In the genomic region with DNA sequence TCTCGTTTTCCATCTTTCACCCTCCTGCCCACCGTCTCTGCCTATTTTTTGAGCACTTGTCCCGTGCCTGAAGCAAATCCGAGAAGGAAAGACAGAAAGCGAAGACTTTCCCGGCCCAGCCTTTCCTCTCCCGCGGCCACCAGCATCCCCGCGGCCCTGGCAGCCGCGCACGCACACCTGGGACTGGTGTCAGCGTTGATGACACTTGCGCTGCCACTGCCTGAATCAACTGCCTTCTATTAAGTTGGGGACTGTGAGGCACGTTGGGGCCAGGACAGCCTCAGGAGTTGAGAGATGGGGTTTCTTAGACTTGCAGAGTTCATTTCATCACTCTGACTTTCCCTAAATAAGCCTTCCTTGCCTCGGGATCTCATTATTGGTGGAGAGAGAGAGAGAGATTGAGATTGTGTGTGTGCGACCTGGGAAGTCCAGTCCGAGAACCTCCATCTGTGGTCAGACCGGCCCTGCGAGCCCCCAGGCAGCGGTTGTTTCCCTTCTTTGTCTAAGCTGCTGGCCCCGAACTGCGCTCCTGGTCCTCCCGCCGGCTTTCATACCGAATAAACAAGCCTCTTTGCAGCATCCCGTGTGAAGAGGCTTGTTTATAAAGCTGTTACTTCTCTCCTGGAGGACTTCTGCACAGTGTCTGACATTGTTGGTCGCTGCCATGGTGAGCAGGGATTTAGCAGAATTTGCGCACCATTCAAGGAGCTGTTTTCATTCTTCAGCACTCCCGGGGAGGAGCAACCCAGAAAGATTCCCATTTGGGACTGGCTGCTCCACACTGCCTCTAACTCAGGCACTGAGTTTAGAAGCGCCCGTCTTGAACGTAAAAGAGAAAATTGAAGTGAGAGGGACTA, we compare ENCODE assay signal across 10 cellular contexts. TPM values are rescaled to one million over a fixed set of nuclear protein-coding genes. Genes with fewer than 3 reads are reported as not detected.
DNase-seq lines count a peak whose midpoint lies in the region; ATAC-seq and TF ChIP-seq lines count a peak whose summit lies in the region.
"Had no signal": no experiment of that assay in that cellular context is flagged by ENCODE, and none has a peak within 500 bp of the region (broad histone marks: within the 10 kb centered on the region; RNA-seq: fewer than 3 reads in every experiment).

No MANE protein-coding gene starts in this region.

- H3K14ac ChIP-seq in neuronal stem cell (ENCODE audit: low read length) = no peak overlapping the region

- no peaks in the 10 kb centered on the region for H3K36me3 ChIP-seq in BLaER1 treated with 17β-estradiol and CSF1 and Interleukin-3, amounts not matched to agents 10 nM and 100 nM
- H3K36me3 ChIP-seq in neuronal stem cell (replicated peaks in 1 of 2; ENCODE audit: control insufficient read depth in 2 of 2, insufficient read depth in 2 of 2, low read length in 2 of 2) (no peaks in the 10 kb centered on the region), Caco-2 (ENCODE audit: control insufficient read depth, insufficient read depth, low read length) (no peaks in the 10 kb centered on the region), MG63 (no peaks in the 10 kb centered on the region)

- H4K20me1 ChIP-seq in BLaER1 treated with 17β-estradiol and CSF1 and Interleukin-3, amounts not matched to agents 10 nM and 100 nM = no peaks in the 10 kb centered on the region

- no peak overlapping the region for H3K23ac ChIP-seq in neuronal stem cell (ENCODE audit: low read depth, low read length, poor library complexity)

- H3K27ac Mint-ChIP-seq in Caco-2 (ENCODE audit: unreplicated experiment) = no peak overlapping the region

- H3K4me2 ChIP-seq in BLaER1 treated with 17β-estradiol and CSF1 and Interleukin-3, amounts not matched to agents 10 nM and 100 nM = peak overlapping the region in 6 of 11 experiments; percentile 2 to 44 (median 32); a peak in 10 of 22 replicates
- peak overlapping the region; percentile 55 for H3K4me2 ChIP-seq in neuronal stem cell (ENCODE audit: insufficient read depth, low read length, poor library complexity, severe bottlenecking)

- no peak overlapping the region for H3K4me3 Mint-ChIP-seq in Caco-2 (ENCODE audit: unreplicated experiment)

- no CpG with 5 or more reads among the region's 34 CpGs for WGBS in neuronal stem cell (ENCODE audit: extremely low coverage in 2 of 2, insufficient read length in 2 of 2, insufficient replicate concordance in 1 of 2), 2 donors

- no peak overlapping the region for H4K8ac ChIP-seq in neuronal stem cell (ENCODE audit: low read depth, low read length)

- H3K4ac ChIP-seq in neuronal stem cell (ENCODE audit: low read length) = no peak overlapping the region

- H4K91ac ChIP-seq in neuronal stem cell (ENCODE audit: low read depth, low read length, poor library complexity) = no peak overlapping the region

- DNase-seq in NCI-H345 treated with DMSO at 0.1 percent for 48 hours (lab: John Stamatoyannopoulos, UW; ENCODE audit: unreplicated experiment) = peak; percentile 28
- DNase-seq in foreskin melanocyte = peak; percentile 10
- peak; percentile 20 for DNase-seq in neuronal stem cell (ENCODE audit: low spot score)
- DNase-seq in Caco-2 = no peak
- no peak for DNase-seq in MG63
- DNase-seq: activated CD4-positive, alpha-beta T cell treated with anti-CD3 and anti-CD28 coated beads for 48 hours; DND-41 had no signal

- H3K4me3 ChIP-seq in BLaER1 treated with 17β-estradiol and CSF1 and Interleukin-3, amounts not matched to agents 10 nM and 100 nM = no peak overlapping the region
- H3K4me3 ChIP-seq in neuronal stem cell (ENCODE audit: low read length in 2 of 2) (peak overlapping the region in 1 of 2 donors; percentile 74), Caco-2 (ENCODE audit: low read depth, low read length) (no peak overlapping the region), MG63 (no peak overlapping the region)

- H2BK5ac ChIP-seq in neuronal stem cell (ENCODE audit: low read length) = no peak overlapping the region

- H3K9ac ChIP-seq in BLaER1 treated with 17β-estradiol and CSF1 and Interleukin-3, amounts not matched to agents 10 nM and 100 nM = no peak overlapping the region
- no peak overlapping the region for H3K9ac ChIP-seq in neuronal stem cell (ENCODE audit: low read depth, low read length, poor library complexity)

- intact Hi-C loops in Caco-2 (cut with micrococcal nuclease; ENCODE audit: unreplicated experiment) = no loop called here

- no peak overlapping the region for H2AK5ac ChIP-seq in neuronal stem cell (ENCODE audit: low read depth, low read length)

- H3K9me3 ChIP-seq in BLaER1 treated with 17β-estradiol and CSF1 and Interleukin-3, amounts not matched to agents 10 nM and 100 nM (replicated peaks in 1 of 11) = peaks cover 21 to 30% (median 27%) of the 10 kb centered on the region in 11 experiments
- H3K9me3 ChIP-seq in neuronal stem cell (replicated peaks in 1 of 2; ENCODE audit: control insufficient read depth in 2 of 2, insufficient read depth in 1 of 2, low read depth in 1 of 2, low read length in 2 of 2) (no peaks in the 10 kb centered on the region), Caco-2 (no peaks in the 10 kb centered on the region), MG63 (no peaks in the 10 kb centered on the region)

- H3K79me1 ChIP-seq in neuronal stem cell (ENCODE audit: low read depth, low read length) = no peaks in the 10 kb centered on the region

- H3K9me3 Mint-ChIP-seq in Caco-2 (ENCODE audit: unreplicated experiment) = no peaks in the 10 kb centered on the region

- H2BK12ac ChIP-seq in neuronal stem cell (ENCODE audit: low read length) = no peak overlapping the region

- ATAC-seq in HG03378 (IDR thresholded peaks at IDR 0.05; ENCODE audit: unreplicated experiment) (no peak), HG03521 (IDR thresholded peaks at IDR 0.05; ENCODE audit: unreplicated experiment) (no peak)

- H2BK15ac ChIP-seq in neuronal stem cell (ENCODE audit: low read length) = no peak overlapping the region

- POLR2A ChIA-PET in Caco-2 (lab: Charles Lee) = no interaction called here

- H2AFZ ChIP-seq in neuronal stem cell (ENCODE audit: low read length) = peak overlapping the region; percentile 79

- no peak for TF ChIP-seq CTCF in Caco-2 (IDR thresholded peaks at IDR 0.05; ENCODE audit: insufficient read depth in 1 of 2, low read depth in 1 of 2, low read length in 1 of 2, severe bottlenecking in 1 of 2, unreplicated experiment in 1 of 2)

- H3K27ac ChIP-seq in BLaER1 treated with 17β-estradiol and CSF1 and Interleukin-3, amounts not matched to agents 10 nM and 100 nM = no peak overlapping the region
- no peak overlapping the region for H3K27ac ChIP-seq in neuronal stem cell (replicated peaks; ENCODE audit: low read length)

- no peaks in the 10 kb centered on the region for H3K36me3 Mint-ChIP-seq in Caco-2 (ENCODE audit: insufficient read depth, unreplicated experiment)

- CTCF ChIA-PET in Caco-2 (lab: Charles Lee) = no interaction called here

- H2BK120ac ChIP-seq in neuronal stem cell (ENCODE audit: low read depth, low read length) = no peak overlapping the region

- no peak overlapping the region for H3K18ac ChIP-seq in neuronal stem cell (ENCODE audit: low read length)

- H3K27me3 ChIP-seq in BLaER1 treated with 17β-estradiol and CSF1 and Interleukin-3, amounts not matched to agents 10 nM and 100 nM = peaks cover 34 to 38% (median 37%) of the 10 kb centered on the region in 11 experiments
- peaks cover 6 to 71% (median 34%) of the 10 kb centered on the region in 3 experiments for H3K27me3 ChIP-seq in neuronal stem cell (ENCODE audit: control insufficient read depth in 3 of 3, insufficient read depth in 3 of 3, low read depth in 1 of 3, low read length in 3 of 3)
- H3K27me3 ChIP-seq in Caco-2 (replicated peaks; ENCODE audit: control insufficient read depth, insufficient read depth, low read length) = no peaks in the 10 kb centered on the region
- H3K27me3 ChIP-seq in MG63 = peaks cover 29% of the 10 kb centered on the region

- BruUV-seq in Caco-2 (replicated peaks; lab: Mats Ljungman, UMichigan) = no TSS peak

- peaks cover 15 to 54% (median 35%) of the 10 kb centered on the region in 10 experiments for H3K4me1 ChIP-seq in BLaER1 treated with 17β-estradiol and CSF1 and Interleukin-3, amounts not matched to agents 10 nM and 100 nM
- H3K4me1 ChIP-seq in neuronal stem cell (ENCODE audit: control insufficient read depth in 2 of 2, insufficient read depth in 1 of 2, low read depth in 1 of 2, low read length in 2 of 2) (peaks cover 0 to 6% of the 10 kb centered on the region in 2 donors), Caco-2 (no peaks in the 10 kb centered on the region)

- no peaks in the 10 kb centered on the region for H3K27me3 Mint-ChIP-seq in Caco-2 (ENCODE audit: insufficient read depth, unreplicated experiment)

- H3K4me1 Mint-ChIP-seq in Caco-2 (ENCODE audit: low read depth, unreplicated experiment) = no peaks in the 10 kb centered on the region

RNA-seq across cellular contexts. Expression of gene PDZRN4, which starts 1.5 kb away (rescaled TPM):
- 0.03 TPM for polyA plus RNA-seq in neuronal stem cell (2013, experiment 1 of 2)
- 0.01 TPM for polyA plus RNA-seq in neuronal stem cell (2013, experiment 2 of 2)
- not detected in 2 replicates for total RNA-seq in Caco-2 (2022)
- not detected in 2 replicates for total RNA-seq in MG63 (2014; rRNA removed; shearing (Covaris generic); ENCODE audit: low replicate concordance)

Comparison
In these comparisons a context has a peak if more than half of its experiments do, and no peak if none do; other contexts are left out.
1. DNase-seq: peak in NCI-H345 treated with DMSO at 0.1 percent for 48 hours (single experiment), foreskin melanocyte (single experiment) and neuronal stem cell (single experiment); none in Caco-2 (0 of 2) and MG63 (single experiment).